1 cellular context compared by ENCODE assay signal in the genomic region with DNA sequence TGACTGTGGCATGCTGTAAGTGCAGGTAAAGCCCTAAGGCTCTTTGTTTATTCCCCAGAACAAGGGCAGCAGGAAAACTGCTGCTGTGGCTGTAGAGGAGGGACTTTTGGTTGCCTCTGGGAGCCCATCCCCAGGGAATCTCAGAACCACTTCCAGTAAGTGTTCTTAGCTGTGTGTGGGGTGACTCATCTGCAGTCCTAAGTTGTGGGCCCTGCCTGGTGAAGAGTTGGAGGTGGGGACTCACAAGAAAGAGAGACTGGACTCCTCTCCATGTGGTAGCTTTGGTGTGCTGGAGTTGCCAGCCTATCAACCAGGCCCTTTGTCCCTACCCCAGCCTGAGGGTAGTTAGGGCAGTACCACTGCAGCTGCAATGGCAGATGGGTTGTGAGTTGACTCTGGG.
TF ChIP-seq lines count a peak whose summit lies in the region.

No MANE protein-coding gene starts in this region.

TF ChIP-seq in H1, 55 proteins besides CTCF, POLR2A, EP300 and RAD21 (continued from another document):
- TF ChIP-seq ATF2 (IDR thresholded peaks at IDR 0.05; ENCODE audit: low read length) (no peak), CBX8 (IDR thresholded peaks at IDR 0.05; ENCODE audit: borderline replicate concordance, low read depth, low read length) (no peak), SP1 (IDR thresholded peaks at IDR 0.05; ENCODE audit: low read depth, low read length) (no peak)
